In the genomic region with DNA sequence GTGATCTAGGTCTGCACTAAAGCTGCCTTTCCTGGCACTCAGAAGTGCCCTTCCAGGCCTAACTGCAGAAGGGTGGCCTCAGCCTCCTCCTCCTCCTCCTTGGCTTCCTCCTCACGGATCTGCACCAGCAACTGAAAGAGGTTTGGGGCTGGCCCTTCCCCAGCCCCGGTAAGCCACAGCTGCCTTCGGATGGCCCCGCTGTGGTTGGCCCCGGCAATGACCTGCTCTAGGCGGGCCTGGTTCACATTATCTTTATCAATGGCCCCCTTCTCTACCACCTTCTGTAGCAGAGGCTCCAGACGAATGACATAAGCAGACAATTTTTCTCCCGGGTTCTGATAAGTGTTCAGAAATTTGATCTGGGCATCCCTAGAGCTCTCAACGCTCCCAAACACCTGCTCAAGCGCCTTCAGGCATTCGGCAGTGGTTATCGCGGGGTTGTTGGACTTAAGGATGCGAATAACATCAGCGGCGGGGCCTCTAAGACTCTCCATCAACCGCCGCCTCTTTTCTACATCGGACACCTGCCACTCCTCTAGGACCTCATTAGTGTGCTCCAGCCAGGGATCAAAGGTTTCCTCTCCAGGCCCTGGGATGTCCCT, we compare ENCODE assay signal across 1 cellular context.
TF ChIP-seq lines count a peak whose summit lies in the region.

No MANE protein-coding gene starts in this region.

TF ChIP-seq in IMR-90, 13 proteins besides CTCF, POLR2A, EP300 and RAD21 (continued from another document):
- TF ChIP-seq MXI1 (IDR thresholded peaks at IDR 0.05; ENCODE audit: borderline replicate concordance, low read depth, low read length): no peak
